ENCODE assay signal across 1 cellular context in genomic region chr1:231065510-231066241, GRCh38.
TF ChIP-seq lines count a peak whose summit lies in the region.

No MANE protein-coding gene starts in this region.

TF ChIP-seq in K562, 482 proteins besides CTCF, POLR2A, EP300 and RAD21 (continued from another document and continues in another):
- TF ChIP-seq MITF (IDR thresholded peaks at IDR 0.05) (no peak), ZBTB7A (IDR thresholded peaks at IDR 0.05; ENCODE audit: borderline replicate concordance, control insufficient read depth, low read depth, low read length) (peak; percentile 17; the same call in 1 of the 2 replicates), BCOR (IDR thresholded peaks at IDR 0.05) (no peak), NFYB (IDR thresholded peaks at IDR 0.05; ENCODE audit: extremely low read depth, insufficient read length) (no peak), RBFOX2 (IDR thresholded peaks at IDR 0.05; ENCODE audit: low read depth, low read length) (peak; percentile 50), HMGN3 (IDR thresholded peaks at IDR 0.05; ENCODE audit: borderline replicate concordance, extremely low read depth, insufficient read length, low read depth, low read length) (no peak), ZC3H11A (IDR thresholded peaks at IDR 0.05; ENCODE audit: low read depth, low read length) (no peak), NKRF (IDR thresholded peaks at IDR 0.05; ENCODE audit: borderline replicate concordance) (no peak), PREB (CRISPR knock-in tag; IDR thresholded peaks at IDR 0.05) (no peak), KAT2B (IDR thresholded peaks at IDR 0.05; ENCODE audit: low read depth, low read length) (no peak), HEY1 (CRISPR knock-in tag; IDR thresholded peaks at IDR 0.05; ENCODE audit: borderline replicate concordance) (no peak), MED1 (CRISPR knock-in tag; IDR thresholded peaks at IDR 0.05; ENCODE audit: borderline replicate concordance) (no peak), ARHGAP35 (IDR thresholded peaks at IDR 0.05; ENCODE audit: partially characterized antibody) (no peak), KLF16 (IDR thresholded peaks at IDR 0.05) (peak; percentile 89), FOS (IDR thresholded peaks at IDR 0.05; ENCODE audit: extremely low read depth, insufficient read length) (no peak), ZNF121 (CRISPR knock-in tag; conservative IDR thresholded peaks at IDR 0.05) (no peak), ASH1L (IDR thresholded peaks at IDR 0.05; ENCODE audit: borderline replicate concordance, low read depth, partially characterized antibody) (no peak), NBN (IDR thresholded peaks at IDR 0.05; ENCODE audit: low read depth) (peak; percentile 73; the same call in 1 of the 2 replicates), ZKSCAN8 (CRISPR knock-in tag; IDR thresholded peaks at IDR 0.05) (peak; percentile 50; the same call in 1 of the 2 replicates), ZBTB9 (CRISPR knock-in tag; IDR thresholded peaks at IDR 0.05) (no peak), KDM2B (CRISPR knock-in tag; IDR thresholded peaks at IDR 0.05) (no peak), GABPA (tag; conservative IDR thresholded peaks at IDR 0.05; ENCODE audit: low read depth) (peak; percentile 46; the same call in 1 of the 2 replicates), POLR2G (IDR thresholded peaks at IDR 0.05; ENCODE audit: low read depth, low read length) (no peak), ZNF280A (IDR thresholded peaks at IDR 0.05; ENCODE audit: low read depth, partially characterized antibody) (no peak), NCOR1 (IDR thresholded peaks at IDR 0.05) (peak; percentile 85), ZNF197 (CRISPR knock-in tag; IDR thresholded peaks at IDR 0.05; ENCODE audit: low read depth) (0 out of 2 replicates have a peak, but pooled peaks have one; percentile 12), PRPF4 (IDR thresholded peaks at IDR 0.05; ENCODE audit: insufficient read depth, low read depth, low read length, poor library complexity, severe bottlenecking) (no peak), ZNF311 (CRISPR knock-in tag; IDR thresholded peaks at IDR 0.05) (peak; percentile 55; the same call in 1 of the 2 replicates), CEBPB (tag; IDR thresholded peaks at IDR 0.05) (peak; percentile 79), SMAD4 (CRISPR knock-in tag; conservative IDR thresholded peaks at IDR 0.05) (peak; percentile 94), ELF1 (tag; IDR thresholded peaks at IDR 0.05) (no peak), ADNP (tag; IDR thresholded peaks at IDR 0.05) (no peak), FUS (optimal IDR thresholded peaks at IDR 0.05; ENCODE audit: low read depth, low read length) (no peak), RBM17 (IDR thresholded peaks at IDR 0.05; ENCODE audit: borderline replicate concordance, low read depth, low read length) (no peak), CGGBP1 (CRISPR knock-in tag; IDR thresholded peaks at IDR 0.05) (no peak), SIN3A (IDR thresholded peaks at IDR 0.05; ENCODE audit: borderline replicate concordance in 2 of 2, control insufficient read depth in 1 of 2, low read depth in 2 of 2, low read length in 2 of 2) (no peak), SNAPC5 (CRISPR knock-in tag; IDR thresholded peaks at IDR 0.05) (no peak), POLR2H (tag; IDR thresholded peaks at IDR 0.05; ENCODE audit: low read depth) (no peak; the same call in 1 of the 2 replicates), XRCC3 (IDR thresholded peaks at IDR 0.05) (no peak), CTBP1 (IDR thresholded peaks at IDR 0.05; ENCODE audit: borderline replicate concordance) (peak; percentile 97), MLX (CRISPR knock-in tag; conservative IDR thresholded peaks at IDR 0.05) (no peak), TAF1 (IDR thresholded peaks at IDR 0.05; ENCODE audit: control insufficient read depth, extremely low read depth, insufficient read depth, low read length, severe bottlenecking) (no peak), NCOA6 (IDR thresholded peaks at IDR 0.05) (no peak), THAP12 (CRISPR knock-in tag; IDR thresholded peaks at IDR 0.05) (no peak), NEUROD1 (IDR thresholded peaks at IDR 0.05; ENCODE audit: borderline replicate concordance, low read depth, low read length, partially characterized antibody) (peak; percentile 16), TFAP4 (CRISPR knock-in tag; IDR thresholded peaks at IDR 0.05; ENCODE audit: borderline replicate concordance) (peak; percentile 72; the same call in 1 of the 2 replicates), ZNF175 (CRISPR knock-in tag; IDR thresholded peaks at IDR 0.05; ENCODE audit: low read depth) (peak; percentile 86; the same call in 1 of the 2 replicates), AFF1 (IDR thresholded peaks at IDR 0.05; ENCODE audit: low read depth in 1 of 2, partially characterized antibody in 2 of 2) (peak in 1 of 2 experiments; percentile 55), ZBTB8A (IDR thresholded peaks at IDR 0.05; ENCODE audit: partially characterized antibody) (no peak)
